Comparison of ENCODE assay signal across 26 cellular contexts in genomic region chr5:177612215-177612673, GRCh38. TPM values are rescaled to one million over a fixed set of nuclear protein-coding genes. Genes with fewer than 3 reads are reported as not detected.
A peak's percentile ranks its signal among the peaks of the same experiment; 100 is the strongest.
DNase-seq lines count a peak whose midpoint lies in the region; ATAC-seq, FAIRE-seq and TF ChIP-seq lines count a peak whose summit lies in the region.
"Had no signal": no experiment of that assay in that cellular context is flagged by ENCODE, and none has a peak within 500 bp of the region (broad histone marks: within the 10 kb centered on the region; RNA-seq: fewer than 3 reads in every experiment).

No MANE protein-coding gene starts in this region.

- intact Hi-C loops in cardiac septum (cut with DNase I): no loop called here
- intact Hi-C loops in IMR-90 (cut with micrococcal nuclease): no loop called here
- intact Hi-C loops in endothelial cell of umbilical vein (cut with micrococcal nuclease): no loop called here

- no peak overlapping the region for H4K8ac ChIP-seq in IMR-90 (ENCODE audit: low read depth in 2 of 2, low read length in 2 of 2)

- CTCF ChIA-PET in IMR-90 (lab: Yijun Ruan, JAX): no interaction called here
- CTCF ChIA-PET in endothelial cell of umbilical vein (lab: Charles Lee): interaction anchor here (1.5 kb wide), 1 partner anchor 51 kb away, joined by 4 read pairs; no protein-coding TSS in a partner anchor

- no peak overlapping the region for H2AFZ ChIP-seq in IMR-90 (replicated peaks; ENCODE audit: low read length, poor library complexity)
- no peak overlapping the region for H2AFZ ChIP-seq in endothelial cell of umbilical vein (ENCODE audit: low read depth, low read length)

- no peaks in the 10 kb centered on the region for H3K9me3 ChIP-seq in right atrium auricular region
- no peaks in the 10 kb centered on the region for H3K9me3 ChIP-seq in IMR-90 (ENCODE audit: control insufficient read depth, insufficient read depth, low read length)
- H3K9me3 ChIP-seq in endothelial cell of umbilical vein (replicated peaks; ENCODE audit: control insufficient read depth, insufficient read depth, low read length): no peaks in the 10 kb centered on the region
- H3K9me3 ChIP-seq: body of pancreas, SJSA1 had no signal

- no peak for TF ChIP-seq CTCF in right atrium auricular region (IDR thresholded peaks at IDR 0.05)
- no peak for TF ChIP-seq CTCF in IMR-90 (conservative IDR thresholded peaks at IDR 0.05; ENCODE audit: low read depth, low read length)
- TF ChIP-seq CTCF in endothelial cell of umbilical vein (IDR thresholded peaks at IDR 0.05; ENCODE audit: extremely low read depth in 1 of 2, insufficient read depth in 1 of 2, low read depth in 1 of 2, low read length in 2 of 2): no peak

- H2BK120ac ChIP-seq in IMR-90 (ENCODE audit: low read depth, low read length): no peak overlapping the region

- TF ChIP-seq POLR2A in IMR-90 (IDR thresholded peaks at IDR 0.05; ENCODE audit: low read depth, low read length): no peak
- TF ChIP-seq POLR2A in endothelial cell of umbilical vein (IDR thresholded peaks at IDR 0.05; ENCODE audit: low read depth, low read length): no peak

- H3K18ac ChIP-seq in IMR-90 (ENCODE audit: low read depth, low read length): no peak overlapping the region

- H3K14ac ChIP-seq in IMR-90 (replicated peaks; ENCODE audit: low read depth, low read length): no peak overlapping the region

- no peak overlapping the region for H3K56ac ChIP-seq in IMR-90 (ENCODE audit: extremely low read depth, insufficient read depth, low read length)

- H3K4ac ChIP-seq in IMR-90 (ENCODE audit: low read depth, low read length): no peak overlapping the region

- in situ Hi-C loops in IMR-90 (cut with MboI; ENCODE audit: low sequenced_read_pairs): loop anchor here (25.0 kb wide), 1 partner anchor 450 kb away; no protein-coding TSS in a partner anchor

- no TSS peak for BruUV-seq in IMR-90 (replicated peaks; lab: Mats Ljungman, UMichigan)
- no TSS peak for BruUV-seq in endothelial cell of umbilical vein (replicated peaks; lab: Mats Ljungman, UMichigan)

- TF ChIP-seq RAD21 in IMR-90 (IDR thresholded peaks at IDR 0.05; ENCODE audit: low read length): no peak

- H4K91ac ChIP-seq in IMR-90 (ENCODE audit: insufficient read depth, low read depth, low read length): no peak overlapping the region

- WGBS in IMR-90 (ENCODE audit: extremely low coverage in 2 of 2, insufficient read length in 1 of 2), 2 experiments: 81% methylated on average over 3 of the region's 6 CpGs; no CpG with 5 or more reads in 1 of the 2 experiments

- no peak overlapping the region for H3K4me3 ChIP-seq in right atrium auricular region
- H3K4me3 ChIP-seq in IMR-90 (ENCODE audit: insufficient read depth, low read depth, low read length): no peak overlapping the region
- no peak overlapping the region for H3K4me3 ChIP-seq in endothelial cell of umbilical vein (replicated peaks in 1 of 3; ENCODE audit: insufficient read depth in 1 of 3, low read depth in 1 of 3, low read length in 3 of 3)
- H3K4me3 ChIP-seq: body of pancreas, SJSA1 had no signal

- H3K79me2 ChIP-seq in endothelial cell of umbilical vein (ENCODE audit: control insufficient read depth, insufficient read depth, low read length): no peaks in the 10 kb centered on the region

- dilution Hi-C loops in IMR-90 (cut with HindIII; ENCODE audit: low sequenced_read_pairs, unreplicated experiment): no loop called here
- dilution Hi-C loops in endothelial cell of umbilical vein (cut with MboI; ENCODE audit: extremely low pct_ligation_motif_present, low sequenced_read_pairs): no loop called here

- H4K5ac ChIP-seq in IMR-90 (ENCODE audit: low read depth, low read length): no peak overlapping the region

- H4K20me1 ChIP-seq in IMR-90 (ENCODE audit: insufficient read depth, low read length) (peaks cover 5% of the 10 kb centered on the region; the same call in 1 of the 2 replicates), endothelial cell of umbilical vein (replicated peaks; ENCODE audit: control insufficient read depth, extremely low read depth, insufficient read depth, low read length) (no peaks in the 10 kb centered on the region)

- H2BK20ac ChIP-seq in IMR-90 (ENCODE audit: low read depth, low read length): no peak overlapping the region

- H3K36me3 ChIP-seq in right atrium auricular region (no peaks in the 10 kb centered on the region), IMR-90 (ENCODE audit: control insufficient read depth, insufficient read depth, low read length) (peaks cover 14% of the 10 kb centered on the region; the same call in 1 of the 2 replicates), endothelial cell of umbilical vein (ENCODE audit: control insufficient read depth in 2 of 2, extremely low read depth in 1 of 2, insufficient read depth in 2 of 2, low read length in 2 of 2) (peaks cover 0 to 6% of the 10 kb centered on the region in 2 experiments)

- no peak for FAIRE-seq in endothelial cell of umbilical vein (lab: Jason Lieb, UNC)
- FAIRE-seq: GM18507, H1, RCC 7860, TTC549 had no signal

- H3K79me1 ChIP-seq in IMR-90 (ENCODE audit: low read depth in 1 of 2, low read length in 2 of 2): peaks cover 0 to 6% of the 10 kb centered on the region in 2 experiments; a peak in 1 of 4 replicates

- no peak for ATAC-seq in IMR-90 (ENCODE audit: low read depth)
- ATAC-seq in HG02970 (IDR thresholded peaks at IDR 0.05; ENCODE audit: low FRiP score, unreplicated experiment): no peak
- ATAC-seq: activated CD4-positive, CD25-positive, alpha-beta regulatory T cell treated with anti-CD3 and anti-CD28 coated beads, Interleukin-2, amount 50 U/mL, for 24 hours; body of pancreas; effector memory CD8-positive, alpha-beta T cell; esophagus mucosa; left cardiac atrium; stimulated activated memory B cell treated with anti-CD40 and anti-IgM and Interleukin-4, amounts not matched to agents 10 μg/mL and 1 μg/mL and 100 μg/mL, for 72 hours; T-cell had no signal

- H3K9ac ChIP-seq in IMR-90 (ENCODE audit: low read depth, low read length): no peak overlapping the region
- H3K9ac ChIP-seq in endothelial cell of umbilical vein (replicated peaks; ENCODE audit: extremely low read depth, insufficient read depth, low read length): no peak overlapping the region

- H2BK5ac ChIP-seq in IMR-90 (ENCODE audit: low read depth, low read length, poor library complexity, severe bottlenecking): no peak overlapping the region

- peak; percentile 44 for DNase-seq in right atrium auricular region (ENCODE audit: low spot score)
- DNase-seq in cardiac septum (ENCODE audit: low spot score): no peak
- DNase-seq in IMR-90: no peak
- no peak for DNase-seq in endothelial cell of umbilical vein (ENCODE audit: low read depth, low spot score)
- DNase-seq in activated gamma-delta T cell (lab: John Stamatoyannopoulos, UW): no peak
- DNase-seq in medulla oblongata (ENCODE audit: extremely low spot score): no peak
- DNase-seq: body of pancreas; effector memory CD8-positive, alpha-beta T cell; foreskin melanocyte; left cardiac atrium; mammary epithelial cell; NCI-H1048; NCI-H1694 treated with DMSO at 0.1 percent for 48 hours; NCI-H526; occipital lobe; stimulated activated CD4-positive, alpha-beta T cell treated with anti-CD3 and anti-CD28 coated beads, Interleukin-2, amount 100 ng/mL, for 48 hours; T-cell had no signal

- no peak overlapping the region for H3K4me2 ChIP-seq in IMR-90 (ENCODE audit: low read depth, low read length)
- H3K4me2 ChIP-seq in endothelial cell of umbilical vein (ENCODE audit: insufficient read depth, low read length): no peak overlapping the region

- H2AK5ac ChIP-seq in IMR-90 (ENCODE audit: low read depth, low read length): no peak overlapping the region

- H3K4me1 ChIP-seq in right atrium auricular region: peaks cover 0 to 6% of the 10 kb centered on the region in 2 donors
- no peaks in the 10 kb centered on the region for H3K4me1 ChIP-seq in IMR-90 (ENCODE audit: control insufficient read depth, insufficient read depth, low read length)
- H3K4me1 ChIP-seq in endothelial cell of umbilical vein (ENCODE audit: control insufficient read depth, extremely low read depth, insufficient read depth, low read length): no peaks in the 10 kb centered on the region
- H3K4me1 ChIP-seq: SJSA1 had no signal

- no peak overlapping the region for H3K23ac ChIP-seq in IMR-90 (ENCODE audit: low read depth, low read length)

- H2AK9ac ChIP-seq in IMR-90 (replicated peaks; ENCODE audit: low read depth, low read length, poor library complexity): peak overlapping the region; percentile 28

- no peaks in the 10 kb centered on the region for H3K27me3 ChIP-seq in right atrium auricular region
- no peaks in the 10 kb centered on the region for H3K27me3 ChIP-seq in IMR-90 (ENCODE audit: control insufficient read depth, insufficient read depth, low read length)
- H3K27me3 ChIP-seq in endothelial cell of umbilical vein (ENCODE audit: control insufficient read depth in 2 of 2, insufficient read depth in 2 of 2, low read length in 2 of 2): no peaks in the 10 kb centered on the region
- H3K27me3 ChIP-seq: body of pancreas, SJSA1 had no signal

- H3K27ac ChIP-seq in right atrium auricular region (no peak overlapping the region), IMR-90 (ENCODE audit: insufficient read depth, low read length) (no peak overlapping the region), endothelial cell of umbilical vein (ENCODE audit: insufficient read depth, low read depth, low read length) (no peak overlapping the region)
- H3K27ac ChIP-seq: body of pancreas, SJSA1 had no signal

- H3K9me1 ChIP-seq in IMR-90 (ENCODE audit: insufficient read depth, low read length) (peaks cover 3% of the 10 kb centered on the region; the same call in 1 of the 2 replicates), endothelial cell of umbilical vein (replicated peaks; ENCODE audit: control insufficient read depth, extremely low read depth, insufficient read depth, low read length) (no peaks in the 10 kb centered on the region)

- POLR2A ChIA-PET in IMR-90 (lab: Charles Lee; ENCODE audit: unreplicated experiment): no interaction called here
- POLR2A ChIA-PET in endothelial cell of umbilical vein (lab: Charles Lee): no interaction called here

- H2BK15ac ChIP-seq in IMR-90 (ENCODE audit: low read depth, low read length): no peak overlapping the region

RNA-seq across cellular contexts. Expression of gene B4GALT7, which starts 12.3 kb away (rescaled TPM):
- total RNA-seq in right atrium auricular region: 10 to 100 TPM; 12.2 to 21.3 TPM
- total RNA-seq in cardiac septum: 16.1 TPM
- total RNA-seq in IMR-90 (2012; rRNA removed): 28.6 and 29.2 TPM in 2 replicates
- 79.6 and 80.5 TPM in 2 replicates for polyA plus RNA-seq in IMR-90 (2012; rRNA removed)
- polyA plus RNA-seq in IMR-90 (2012; cell fraction: cytosol; rRNA removed): 34.0 and 96.9 TPM in 2 replicates
- polyA plus RNA-seq in IMR-90 (2012; cell fraction: nucleus; rRNA removed; ENCODE audit: low replicate concordance): 107 and 272 TPM in 2 replicates
- 35.1 and 35.3 TPM in 2 replicates for total RNA-seq in endothelial cell of umbilical vein
- polyA plus RNA-seq in endothelial cell of umbilical vein: 78.9 and 101 TPM in 2 replicates
- polyA plus RNA-seq in endothelial cell of umbilical vein (2011; cell fraction: cytosol; rRNA removed): 39.3 and 52.0 TPM in 2 replicates
- polyA plus RNA-seq in endothelial cell of umbilical vein (2011; cell fraction: nucleus; rRNA removed): 46.0 and 50.9 TPM in 2 replicates
- polyA plus RNA-seq in endothelial cell of umbilical vein (2012): 29.6 and 31.4 TPM in 2 replicates
- polyA minus RNA-seq in endothelial cell of umbilical vein: 21.0 and 26.6 TPM in 2 replicates
- 8.6 TPM for polyA minus RNA-seq in endothelial cell of umbilical vein (2011; cell fraction: cytosol; rRNA and poly(A)+ RNA removed)
- polyA minus RNA-seq in endothelial cell of umbilical vein (2011; cell fraction: nucleus; rRNA and poly(A)+ RNA removed): 14.4 and 22.8 TPM in 2 replicates

RNA-seq across cellular contexts. Expression of gene TMED9, which starts 20.2 kb away (rescaled TPM):
- total RNA-seq in right atrium auricular region (10 to 100 TPM; 49.6 to 63.8 TPM), cardiac septum (94.9 TPM), IMR-90 (2012; rRNA removed) (123 and 142 TPM in 2 replicates), endothelial cell of umbilical vein (286 and 291 TPM in 2 replicates)
- polyA plus RNA-seq in IMR-90 (2012; rRNA removed) (269 and 357 TPM in 2 replicates), endothelial cell of umbilical vein (314 and 331 TPM in 2 replicates)
- 258 and 428 TPM in 2 replicates for polyA plus RNA-seq in IMR-90 (2012; cell fraction: cytosol; rRNA removed)
- 81.0 and 128 TPM in 2 replicates for polyA plus RNA-seq in IMR-90 (2012; cell fraction: nucleus; rRNA removed; ENCODE audit: low replicate concordance)
- polyA plus RNA-seq in endothelial cell of umbilical vein (2011; cell fraction: cytosol; rRNA removed): 413 and 420 TPM in 2 replicates
- 160 and 161 TPM in 2 replicates for polyA plus RNA-seq in endothelial cell of umbilical vein (2011; cell fraction: nucleus; rRNA removed)
- polyA plus RNA-seq in endothelial cell of umbilical vein (2012): 279 and 302 TPM in 2 replicates
- polyA minus RNA-seq in endothelial cell of umbilical vein: 266 and 285 TPM in 2 replicates
- 47.3 TPM for polyA minus RNA-seq in endothelial cell of umbilical vein (2011; cell fraction: cytosol; rRNA and poly(A)+ RNA removed)
- polyA minus RNA-seq in endothelial cell of umbilical vein (2011; cell fraction: nucleus; rRNA and poly(A)+ RNA removed): 59.5 and 68.2 TPM in 2 replicates

RNA-seq across cellular contexts. Expression of gene FAM193B, which starts 57.9 kb away (rescaled TPM):
- total RNA-seq in right atrium auricular region: 10 to 100 TPM in 1 of 2 donors, 1 to 10 TPM in 1; 9.8 to 20.7 TPM
- total RNA-seq in cardiac septum: 25.4 TPM
- 8.1 and 9.5 TPM in 2 replicates for total RNA-seq in IMR-90 (2012; rRNA removed)
- polyA plus RNA-seq in IMR-90 (2012; rRNA removed): 51.4 and 52.2 TPM in 2 replicates
- 21.3 and 26.2 TPM in 2 replicates for polyA plus RNA-seq in IMR-90 (2012; cell fraction: cytosol; rRNA removed)
- polyA plus RNA-seq in IMR-90 (2012; cell fraction: nucleus; rRNA removed; ENCODE audit: low replicate concordance): 386 and 448 TPM in 2 replicates
- 73.6 and 75.7 TPM in 2 replicates for total RNA-seq in endothelial cell of umbilical vein
- 57.9 and 60.8 TPM in 2 replicates for polyA plus RNA-seq in endothelial cell of umbilical vein
- polyA plus RNA-seq in endothelial cell of umbilical vein (2011; cell fraction: cytosol; rRNA removed): 17.7 and 27.3 TPM in 2 replicates
- polyA plus RNA-seq in endothelial cell of umbilical vein (2011; cell fraction: nucleus; rRNA removed): 294 and 316 TPM in 2 replicates
- 70.0 and 90.9 TPM in 2 replicates for polyA plus RNA-seq in endothelial cell of umbilical vein (2012)
- polyA minus RNA-seq in endothelial cell of umbilical vein: 24.9 and 32.1 TPM in 2 replicates
- 17.0 TPM for polyA minus RNA-seq in endothelial cell of umbilical vein (2011; cell fraction: cytosol; rRNA and poly(A)+ RNA removed)
- polyA minus RNA-seq in endothelial cell of umbilical vein (2011; cell fraction: nucleus; rRNA and poly(A)+ RNA removed): 37.1 and 55.9 TPM in 2 replicates
